Comparison of ENCODE assay signal across 22 cellular contexts in the genomic region with DNA sequence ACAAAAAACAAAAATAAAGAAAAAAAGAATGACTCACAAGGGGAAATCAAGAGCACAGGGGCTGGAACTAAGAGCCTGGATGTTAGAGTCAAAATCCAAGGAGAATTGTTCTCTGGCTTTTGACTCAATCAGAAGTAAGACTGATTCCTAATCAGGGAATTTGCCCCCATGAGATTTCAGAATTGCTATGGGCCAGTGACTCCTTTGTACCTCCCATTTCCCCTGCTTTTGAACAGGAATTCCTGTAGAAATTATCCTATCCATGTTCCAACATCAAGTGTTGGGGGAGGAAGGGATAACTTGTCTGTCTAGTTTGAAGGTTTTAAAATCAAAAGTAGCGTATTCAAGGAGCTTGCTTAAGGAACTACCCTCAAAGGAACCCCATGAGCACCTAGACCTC.
"Had no signal": no experiment of that assay in that cellular context is flagged by ENCODE, and none has a peak within 500 bp of the region (broad histone marks: within the 10 kb centered on the region; RNA-seq: fewer than 3 reads in every experiment).

No MANE protein-coding gene starts in this region.

- H3K27me3 Mint-ChIP-seq: naive thymus-derived CD8-positive, alpha-beta T cell; stimulated activated naive CD8-positive, alpha-beta T cell treated with anti-CD3 and anti-CD28 coated beads, Interleukin-15, amount 100 ng/mL, for 72 hours had no signal

- H2AFZ ChIP-seq: hepatocyte had no signal

- H3K36me3 Mint-ChIP-seq: memory B cell; stimulated activated memory B cell treated with anti-CD40 and anti-IgM and Interleukin-4, amounts not matched to agents 10 μg/mL and 1 μg/mL and 100 μg/mL, for 72 hours; type B pancreatic cell had no signal

- H3K4me1 ChIP-seq: left ventricle myocardium inferior, right atrium auricular region, right lobe of liver, uterus had no signal

- H3K4me2 ChIP-seq: hepatocyte, smooth muscle cell had no signal

- H3K27ac ChIP-seq: hepatocyte, left ventricle myocardium inferior, ovary, right atrium auricular region, right lobe of liver, tibial nerve, uterus had no signal

- H3K9me3 ChIP-seq: ovary, right lobe of liver, uterus had no signal

- H3K79me2 ChIP-seq: hepatocyte had no signal

- H3K27ac Mint-ChIP-seq: memory B cell; naive thymus-derived CD8-positive, alpha-beta T cell; progenitor cell of endocrine pancreas; stimulated activated memory B cell treated with anti-CD40 and anti-IgM and Interleukin-4, amounts not matched to agents 10 μg/mL and 1 μg/mL and 100 μg/mL, for 72 hours; stimulated activated naive CD8-positive, alpha-beta T cell treated with anti-CD3 and anti-CD28 coated beads, Interleukin-15, amount 100 ng/mL, for 72 hours; type B pancreatic cell had no signal

- H3K4me3 Mint-ChIP-seq: memory B cell; naive thymus-derived CD8-positive, alpha-beta T cell; stimulated activated memory B cell treated with anti-CD40 and anti-IgM and Interleukin-4, amounts not matched to agents 10 μg/mL and 1 μg/mL and 100 μg/mL, for 72 hours; stimulated activated naive CD8-positive, alpha-beta T cell treated with anti-CD3 and anti-CD28 coated beads, Interleukin-15, amount 100 ng/mL, for 72 hours; type B pancreatic cell had no signal

- H3K9me3 Mint-ChIP-seq: memory B cell; stimulated activated memory B cell treated with anti-CD40 and anti-IgM and Interleukin-4, amounts not matched to agents 10 μg/mL and 1 μg/mL and 100 μg/mL, for 72 hours; type B pancreatic cell had no signal

- H3K4me3 ChIP-seq: hepatocyte, left ventricle myocardium inferior, lung, ovary, right atrium auricular region, right lobe of liver, smooth muscle cell, tibial nerve, uterus had no signal

- H3K36me3 ChIP-seq: left ventricle myocardium inferior, ovary, right atrium auricular region, right lobe of liver, tibial nerve, uterus had no signal

- DNase-seq: islet precursor cell; left ventricle myocardium inferior; naive thymus-derived CD8-positive, alpha-beta T cell; ovary; right lobe of liver; stimulated activated CD4-positive, alpha-beta T cell treated with anti-CD3 and anti-CD28 coated beads, Interleukin-1b, Interleukin-23, amount 100 ng/mL, for 48 hours; stimulated activated CD4-positive, alpha-beta T cell treated with anti-CD3 and anti-CD28 coated beads, Interleukin-2, amount 100 ng/mL, for 48 hours; stimulated activated CD4-positive, alpha-beta T cell treated with anti-CD3 and anti-CD28 coated beads, Interleukin-4, amount 100 ng/mL, for 4 hours; stimulated activated CD8-positive, alpha-beta memory T cell treated with anti-CD3 and anti-CD28 coated beads, Interleukin-4, amount 100 ng/mL, for 48 hours; stimulated activated naive CD4-positive, alpha-beta T cell treated with Interleukin-2 at 50 U/mL for 16 hours; stimulated activated naive CD8-positive, alpha-beta T cell treated with anti-CD3 and anti-CD28 coated beads, Interleukin-15, amount 100 ng/mL, for 72 hours; substantia nigra; uterus had no signal

- H3K27me3 ChIP-seq: hepatocyte, ovary, right atrium auricular region, right lobe of liver, tibial nerve, uterus had no signal

- ATAC-seq: naive thymus-derived CD8-positive, alpha-beta T cell; right lobe of liver; stimulated activated memory B cell treated with anti-CD40 and anti-IgM and Interleukin-4, amounts not matched to agents 10 μg/mL and 1 μg/mL and 100 μg/mL, for 72 hours; stimulated activated naive CD8-positive, alpha-beta T cell treated with anti-CD3 and anti-CD28 coated beads, Interleukin-15, amount 100 ng/mL, for 72 hours had no signal
